In the genomic region with DNA sequence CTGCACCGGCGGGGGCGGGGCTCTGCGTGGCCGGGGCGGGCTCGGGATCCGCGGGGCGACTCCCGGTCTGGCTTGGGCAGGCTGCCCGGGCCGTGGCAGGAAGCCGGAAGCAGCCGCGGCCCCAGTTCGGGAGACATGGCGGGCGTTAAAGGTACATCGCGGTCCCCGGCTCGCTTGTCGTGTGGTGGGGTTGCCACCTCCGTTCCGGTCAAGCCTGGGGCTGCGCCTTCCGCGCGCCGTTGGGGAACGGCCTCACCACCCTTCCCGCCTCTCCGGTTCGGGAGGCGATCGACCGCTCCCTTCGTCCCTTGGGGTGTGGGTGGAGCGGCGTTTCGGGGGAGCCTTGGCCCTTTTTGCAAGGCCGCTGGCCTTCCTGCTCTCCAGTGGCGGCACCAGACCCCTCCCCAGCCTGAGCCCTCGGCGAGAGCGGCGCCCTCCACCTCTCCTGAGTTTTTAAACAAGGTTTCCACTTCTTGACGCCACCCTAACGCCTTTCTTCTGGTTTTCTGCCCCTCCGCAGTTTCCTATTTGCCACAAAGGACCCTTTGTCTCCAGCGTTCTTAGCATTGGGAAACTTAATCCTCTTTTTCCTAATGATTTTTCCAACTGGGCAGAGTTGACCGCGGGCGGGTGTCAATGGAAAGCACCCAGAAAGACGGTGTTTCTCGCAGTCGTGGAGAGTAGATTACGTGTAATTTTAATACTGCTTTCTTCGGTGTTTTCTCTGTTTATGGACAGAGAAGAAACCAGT, we compare ENCODE assay signal across 1 cellular context.
TF ChIP-seq lines count a peak whose summit lies in the region.

LEPR (plus strand) TSS at position 79 of the 751 bp plus-strand sequence. CDS start 144,898 bp downstream, outside the sequence.
A gene with protein sequence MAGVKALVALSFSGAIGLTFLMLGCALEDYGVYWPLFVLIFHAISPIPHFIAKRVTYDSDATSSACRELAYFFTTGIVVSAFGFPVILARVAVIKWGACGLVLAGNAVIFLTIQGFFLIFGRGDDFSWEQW (plus strand): TSS at position 79 of the 751 bp plus-strand sequence. CDS start 57 bp downstream, at position 136.

TF ChIP-seq in K562, 482 proteins besides CTCF, POLR2A, EP300 and RAD21 (continued from another document and continues in another):
- TF ChIP-seq, protein P1, sequence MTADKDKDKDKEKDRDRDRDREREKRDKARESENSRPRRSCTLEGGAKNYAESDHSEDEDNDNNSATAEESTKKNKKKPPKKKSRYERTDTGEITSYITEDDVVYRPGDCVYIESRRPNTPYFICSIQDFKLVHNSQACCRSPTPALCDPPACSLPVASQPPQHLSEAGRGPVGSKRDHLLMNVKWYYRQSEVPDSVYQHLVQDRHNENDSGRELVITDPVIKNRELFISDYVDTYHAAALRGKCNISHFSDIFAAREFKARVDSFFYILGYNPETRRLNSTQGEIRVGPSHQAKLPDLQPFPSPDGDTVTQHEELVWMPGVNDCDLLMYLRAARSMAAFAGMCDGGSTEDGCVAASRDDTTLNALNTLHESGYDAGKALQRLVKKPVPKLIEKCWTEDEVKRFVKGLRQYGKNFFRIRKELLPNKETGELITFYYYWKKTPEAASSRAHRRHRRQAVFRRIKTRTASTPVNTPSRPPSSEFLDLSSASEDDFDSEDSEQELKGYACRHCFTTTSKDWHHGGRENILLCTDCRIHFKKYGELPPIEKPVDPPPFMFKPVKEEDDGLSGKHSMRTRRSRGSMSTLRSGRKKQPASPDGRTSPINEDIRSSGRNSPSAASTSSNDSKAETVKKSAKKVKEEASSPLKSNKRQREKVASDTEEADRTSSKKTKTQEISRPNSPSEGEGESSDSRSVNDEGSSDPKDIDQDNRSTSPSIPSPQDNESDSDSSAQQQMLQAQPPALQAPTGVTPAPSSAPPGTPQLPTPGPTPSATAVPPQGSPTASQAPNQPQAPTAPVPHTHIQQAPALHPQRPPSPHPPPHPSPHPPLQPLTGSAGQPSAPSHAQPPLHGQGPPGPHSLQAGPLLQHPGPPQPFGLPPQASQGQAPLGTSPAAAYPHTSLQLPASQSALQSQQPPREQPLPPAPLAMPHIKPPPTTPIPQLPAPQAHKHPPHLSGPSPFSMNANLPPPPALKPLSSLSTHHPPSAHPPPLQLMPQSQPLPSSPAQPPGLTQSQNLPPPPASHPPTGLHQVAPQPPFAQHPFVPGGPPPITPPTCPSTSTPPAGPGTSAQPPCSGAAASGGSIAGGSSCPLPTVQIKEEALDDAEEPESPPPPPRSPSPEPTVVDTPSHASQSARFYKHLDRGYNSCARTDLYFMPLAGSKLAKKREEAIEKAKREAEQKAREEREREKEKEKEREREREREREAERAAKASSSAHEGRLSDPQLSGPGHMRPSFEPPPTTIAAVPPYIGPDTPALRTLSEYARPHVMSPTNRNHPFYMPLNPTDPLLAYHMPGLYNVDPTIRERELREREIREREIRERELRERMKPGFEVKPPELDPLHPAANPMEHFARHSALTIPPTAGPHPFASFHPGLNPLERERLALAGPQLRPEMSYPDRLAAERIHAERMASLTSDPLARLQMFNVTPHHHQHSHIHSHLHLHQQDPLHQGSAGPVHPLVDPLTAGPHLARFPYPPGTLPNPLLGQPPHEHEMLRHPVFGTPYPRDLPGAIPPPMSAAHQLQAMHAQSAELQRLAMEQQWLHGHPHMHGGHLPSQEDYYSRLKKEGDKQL (CRISPR knock-in tag; IDR thresholded peaks at IDR 0.05; ENCODE audit: borderline replicate concordance), result no peak
- 0 out of 2 replicates have a peak, but pooled peaks have one; percentile 11 for TF ChIP-seq ZNF512 (tag; IDR thresholded peaks at IDR 0.05)
- TF ChIP-seq SMAD2 (IDR thresholded peaks at IDR 0.05; ENCODE audit: low read depth, low read length), result no peak
- TF ChIP-seq, protein P2, sequence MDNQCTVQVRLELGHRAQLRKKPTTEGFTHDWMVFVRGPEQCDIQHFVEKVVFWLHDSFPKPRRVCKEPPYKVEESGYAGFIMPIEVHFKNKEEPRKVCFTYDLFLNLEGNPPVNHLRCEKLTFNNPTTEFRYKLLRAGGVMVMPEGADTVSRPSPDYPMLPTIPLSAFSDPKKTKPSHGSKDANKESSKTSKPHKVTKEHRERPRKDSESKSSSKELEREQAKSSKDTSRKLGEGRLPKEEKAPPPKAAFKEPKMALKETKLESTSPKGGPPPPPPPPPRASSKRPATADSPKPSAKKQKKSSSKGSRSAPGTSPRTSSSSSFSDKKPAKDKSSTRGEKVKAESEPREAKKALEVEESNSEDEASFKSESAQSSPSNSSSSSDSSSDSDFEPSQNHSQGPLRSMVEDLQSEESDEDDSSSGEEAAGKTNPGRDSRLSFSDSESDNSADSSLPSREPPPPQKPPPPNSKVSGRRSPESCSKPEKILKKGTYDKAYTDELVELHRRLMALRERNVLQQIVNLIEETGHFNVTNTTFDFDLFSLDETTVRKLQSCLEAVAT (IDR thresholded peaks at IDR 0.05), result peak; percentile 63 to 86
- peak; percentile 73; the same call in 1 of the 2 replicates for TF ChIP-seq MTA3 (IDR thresholded peaks at IDR 0.05; ENCODE audit: borderline replicate concordance)
- TF ChIP-seq FOXP1 (CRISPR knock-in tag; IDR thresholded peaks at IDR 0.05), result 0 out of 2 replicates have a peak, but pooled peaks have one; percentile 63
- TF ChIP-seq, protein P3, sequence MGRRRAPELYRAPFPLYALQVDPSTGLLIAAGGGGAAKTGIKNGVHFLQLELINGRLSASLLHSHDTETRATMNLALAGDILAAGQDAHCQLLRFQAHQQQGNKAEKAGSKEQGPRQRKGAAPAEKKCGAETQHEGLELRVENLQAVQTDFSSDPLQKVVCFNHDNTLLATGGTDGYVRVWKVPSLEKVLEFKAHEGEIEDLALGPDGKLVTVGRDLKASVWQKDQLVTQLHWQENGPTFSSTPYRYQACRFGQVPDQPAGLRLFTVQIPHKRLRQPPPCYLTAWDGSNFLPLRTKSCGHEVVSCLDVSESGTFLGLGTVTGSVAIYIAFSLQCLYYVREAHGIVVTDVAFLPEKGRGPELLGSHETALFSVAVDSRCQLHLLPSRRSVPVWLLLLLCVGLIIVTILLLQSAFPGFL (CRISPR knock-in tag; IDR thresholded peaks at IDR 0.05), result 0 out of 2 replicates have a peak, but pooled peaks have one; percentile 17
- TF ChIP-seq ZEB2 (IDR thresholded peaks at IDR 0.05), result peak; percentile 51; the same call in 1 of the 2 replicates
- TF ChIP-seq, protein P4, sequence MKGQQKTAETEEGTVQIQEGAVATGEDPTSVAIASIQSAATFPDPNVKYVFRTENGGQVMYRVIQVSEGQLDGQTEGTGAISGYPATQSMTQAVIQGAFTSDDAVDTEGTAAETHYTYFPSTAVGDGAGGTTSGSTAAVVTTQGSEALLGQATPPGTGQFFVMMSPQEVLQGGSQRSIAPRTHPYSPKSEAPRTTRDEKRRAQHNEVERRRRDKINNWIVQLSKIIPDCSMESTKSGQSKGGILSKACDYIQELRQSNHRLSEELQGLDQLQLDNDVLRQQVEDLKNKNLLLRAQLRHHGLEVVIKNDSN (CRISPR knock-in tag; IDR thresholded peaks at IDR 0.05), result no peak
- no peak for TF ChIP-seq KLF16 (IDR thresholded peaks at IDR 0.05)
- no peak for TF ChIP-seq FOXK1 (CRISPR knock-in tag; IDR thresholded peaks at IDR 0.05; ENCODE audit: borderline replicate concordance)
- 0 out of 2 replicates have a peak, but pooled peaks have one; percentile 59 for TF ChIP-seq RUNX1 (IDR thresholded peaks at IDR 0.05; ENCODE audit: low read depth)
- TF ChIP-seq NFRKB (IDR thresholded peaks at IDR 0.05; ENCODE audit: low read depth), result peak; percentile 85
- TF ChIP-seq, protein P5, sequence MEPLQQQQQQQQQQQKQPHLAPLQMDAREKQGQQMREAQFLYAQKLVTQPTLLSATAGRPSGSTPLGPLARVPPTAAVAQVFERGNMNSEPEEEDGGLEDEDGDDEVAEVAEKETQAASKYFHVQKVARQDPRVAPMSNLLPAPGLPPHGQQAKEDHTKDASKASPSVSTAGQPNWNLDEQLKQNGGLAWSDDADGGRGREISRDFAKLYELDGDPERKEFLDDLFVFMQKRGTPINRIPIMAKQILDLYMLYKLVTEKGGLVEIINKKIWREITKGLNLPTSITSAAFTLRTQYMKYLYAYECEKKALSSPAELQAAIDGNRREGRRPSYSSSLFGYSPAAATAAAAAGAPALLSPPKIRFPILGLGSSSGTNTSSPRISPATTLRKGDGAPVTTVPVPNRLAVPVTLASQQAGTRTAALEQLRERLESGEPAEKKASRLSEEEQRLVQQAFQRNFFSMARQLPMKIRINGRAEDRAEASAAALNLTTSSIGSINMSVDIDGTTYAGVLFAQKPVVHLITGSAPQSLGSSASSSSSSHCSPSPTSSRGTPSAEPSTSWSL (CRISPR knock-in tag; IDR thresholded peaks at IDR 0.05; ENCODE audit: borderline replicate concordance), result no peak
- peak; percentile 64; the same call in 1 of the 2 replicates for TF ChIP-seq REST (CRISPR knock-in tag; IDR thresholded peaks at IDR 0.05; ENCODE audit: low read depth)
- TF ChIP-seq TAL1 (IDR thresholded peaks at IDR 0.05), result no peak
- peak; percentile 67 for TF ChIP-seq POLR2AphosphoS5 (IDR thresholded peaks at IDR 0.05; ENCODE audit: control insufficient read depth, insufficient read depth, low read depth, low read length)
- TF ChIP-seq, protein P6, sequence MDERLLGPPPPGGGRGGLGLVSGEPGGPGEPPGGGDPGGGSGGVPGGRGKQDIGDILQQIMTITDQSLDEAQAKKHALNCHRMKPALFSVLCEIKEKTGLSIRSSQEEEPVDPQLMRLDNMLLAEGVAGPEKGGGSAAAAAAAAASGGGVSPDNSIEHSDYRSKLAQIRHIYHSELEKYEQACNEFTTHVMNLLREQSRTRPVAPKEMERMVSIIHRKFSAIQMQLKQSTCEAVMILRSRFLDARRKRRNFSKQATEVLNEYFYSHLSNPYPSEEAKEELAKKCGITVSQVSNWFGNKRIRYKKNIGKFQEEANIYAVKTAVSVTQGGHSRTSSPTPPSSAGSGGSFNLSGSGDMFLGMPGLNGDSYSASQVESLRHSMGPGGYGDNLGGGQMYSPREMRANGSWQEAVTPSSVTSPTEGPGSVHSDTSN (CRISPR knock-in tag; IDR thresholded peaks at IDR 0.05; ENCODE audit: low read depth), result no peak
- TF ChIP-seq, protein P6 (tag; conservative IDR thresholded peaks at IDR 0.05; ENCODE audit: low read depth), result no peak
- peak; percentile 17; the same call in 1 of the 2 replicates for TF ChIP-seq ZNF263 (CRISPR knock-in tag; IDR thresholded peaks at IDR 0.05; ENCODE audit: borderline replicate concordance)
- no peak for TF ChIP-seq GATAD2B (IDR thresholded peaks at IDR 0.05; ENCODE audit: borderline replicate concordance)
- TF ChIP-seq ATF1 (CRISPR knock-in tag; IDR thresholded peaks at IDR 0.05), result no peak
- TF ChIP-seq ATF1 (tag; IDR thresholded peaks at IDR 0.05), result peak; percentile 19; the same call in 1 of the 2 replicates
- no peak for TF ChIP-seq RBM14 (IDR thresholded peaks at IDR 0.05; ENCODE audit: borderline replicate concordance, insufficient read depth, low read depth, low read length)
- TF ChIP-seq PURB (CRISPR knock-in tag; IDR thresholded peaks at IDR 0.05; ENCODE audit: low read depth), result no peak
- TF ChIP-seq RCOR1 (IDR thresholded peaks at IDR 0.05; ENCODE audit: borderline replicate concordance in 1 of 2, low read depth in 2 of 2, low read length in 2 of 2), result no peak
- TF ChIP-seq ZNF584 (CRISPR knock-in tag; IDR thresholded peaks at IDR 0.05; ENCODE audit: low read depth), result no peak
- TF ChIP-seq COPS2 (conservative IDR thresholded peaks at IDR 0.05), result no peak
- 0 out of 2 replicates have a peak, but pooled peaks have one; percentile 39 for TF ChIP-seq EGR1 (conservative IDR thresholded peaks at IDR 0.05)
- peak; percentile 77 for TF ChIP-seq EP400 (IDR thresholded peaks at IDR 0.05)
- no peak for TF ChIP-seq ZNF197 (CRISPR knock-in tag; IDR thresholded peaks at IDR 0.05; ENCODE audit: low read depth)
- TF ChIP-seq SUPT5H (IDR thresholded peaks at IDR 0.05), result peak; percentile 87
- no peak for TF ChIP-seq GABPB2 (CRISPR knock-in tag; conservative IDR thresholded peaks at IDR 0.05)
- peak; percentile 15; the same call in 1 of the 2 replicates for TF ChIP-seq ZNF24 (IDR thresholded peaks at IDR 0.05)
- peak; percentile 55; the same call in 1 of the 2 replicates for TF ChIP-seq SIN3B (IDR thresholded peaks at IDR 0.05; ENCODE audit: low read depth)
- peak; percentile 74 for TF ChIP-seq TBP (optimal IDR thresholded peaks at IDR 0.05; ENCODE audit: low read depth, low read length)
- TF ChIP-seq ILF3 (IDR thresholded peaks at IDR 0.05; ENCODE audit: borderline replicate concordance), result no peak
- peak; percentile 84 for TF ChIP-seq POLR2B (IDR thresholded peaks at IDR 0.05; ENCODE audit: low read depth, partially characterized antibody)
